ENCODE assay signal across 16 cellular contexts in the genomic region with DNA sequence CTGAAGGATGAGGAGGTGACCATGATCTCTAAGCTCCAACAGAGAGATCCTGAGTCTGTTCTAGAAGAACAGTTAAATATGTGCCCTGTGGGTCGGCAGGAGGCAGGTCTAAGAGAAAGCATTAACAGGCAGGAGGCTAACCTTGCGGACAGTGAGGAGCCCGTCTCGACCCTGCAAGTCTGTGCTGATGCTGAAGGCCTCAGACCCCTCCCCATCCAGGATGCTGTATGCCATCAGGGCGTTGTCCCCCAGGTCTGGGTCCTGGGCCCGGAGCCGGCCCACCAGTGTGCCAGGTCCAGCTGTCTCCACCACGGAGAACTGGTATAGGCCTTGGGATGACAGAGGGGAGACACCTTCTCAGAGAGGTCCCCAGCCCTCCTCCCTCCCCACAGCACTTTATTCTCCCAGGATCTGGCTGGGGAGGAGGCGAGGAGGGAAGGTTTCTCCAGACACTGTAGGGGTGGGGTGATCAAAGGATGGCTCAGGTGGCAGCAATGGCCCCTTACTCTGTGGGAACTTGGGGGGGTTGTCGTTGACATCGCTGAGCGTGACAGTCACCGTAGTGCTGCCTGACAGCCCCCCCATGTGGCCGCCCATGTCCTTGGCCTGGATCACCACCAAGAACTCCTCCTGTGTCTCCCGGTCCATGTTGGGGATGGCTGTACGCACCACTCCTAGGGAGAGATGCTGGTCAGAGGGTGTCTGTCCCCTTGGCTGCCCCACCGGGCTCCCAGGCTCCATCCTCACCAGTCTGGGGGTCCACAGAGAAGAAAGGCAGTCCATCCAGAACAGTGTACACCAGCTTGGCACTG. TPM values are rescaled to one million over a fixed set of nuclear protein-coding genes. Genes with fewer than 3 reads are reported as not detected.
DNase-seq lines count a peak whose midpoint lies in the region; ATAC-seq, FAIRE-seq and TF ChIP-seq lines count a peak whose summit lies in the region.
"Had no signal": no experiment of that assay in that cellular context is flagged by ENCODE, and none has a peak within 500 bp of the region (broad histone marks: within the 10 kb centered on the region; RNA-seq: fewer than 3 reads in every experiment).

No MANE protein-coding gene starts in this region.

- H2BK5ac ChIP-seq in H1 (ENCODE audit: low read depth, low read length): no peak overlapping the region

- no peak for ATAC-seq in activated CD4-positive, alpha-beta T cell treated with anti-CD3 and anti-CD28 coated beads for 36 hours
- no peak for ATAC-seq in GM18519 (IDR thresholded peaks at IDR 0.05; ENCODE audit: low FRiP score, unreplicated experiment)

- no peak for FAIRE-seq in H1 (lab: Jason Lieb, UNC)
- FAIRE-seq in H54 (lab: Jason Lieb, UNC): no peak
- FAIRE-seq: GM12891 had no signal

- H3K4me3 ChIP-seq in OCI-LY7 (ENCODE audit: low read depth, low read length, poor library complexity, severe bottlenecking) (no peak overlapping the region), H1 (ENCODE audit: extremely low read depth in 1 of 4, insufficient read depth in 2 of 4, low read depth in 3 of 4, low read length in 4 of 4) (no peak overlapping the region)
- H3K4me3 ChIP-seq: SJSA1 had no signal

- H3K4me3 Mint-ChIP-seq in activated CD4-positive, alpha-beta T cell treated with anti-CD3 and anti-CD28 coated beads for 36 hours: no peak overlapping the region
- H3K4me3 Mint-ChIP-seq: activated naive CD4-positive, alpha-beta T cell treated with anti-CD3 and anti-CD28 coated beads, Interleukin-2, amount 50 U/mL, for 24 hours; memory B cell had no signal

- intact Hi-C loops in activated CD4-positive, alpha-beta T cell treated with anti-CD3 and anti-CD28 coated beads for 36 hours (cut with DNase I, micrococcal nuclease): no loop called here
- intact Hi-C loops in OCI-LY7 (cut with micrococcal nuclease; ENCODE audit: unreplicated experiment): loop anchor here (1.0 to 10.0 kb wide), 2 partner anchors 60 to 479 kb away; no protein-coding TSS in a partner anchor

- peak; percentile 61 to 69 for TF ChIP-seq RAD21 in H1 (IDR thresholded peaks at IDR 0.05 in 1 of 2, conservative IDR thresholded peaks at IDR 0.05 in 1 of 2; ENCODE audit: low read depth in 2 of 2, low read length in 2 of 2)

- POLR2A ChIA-PET in activated CD4-positive, alpha-beta T cell treated with anti-CD3 and anti-CD28 coated beads for 36 hours (lab: Charles Lee): no interaction called here
- POLR2A ChIA-PET in OCI-LY7 (lab: Charles Lee): interaction anchor here (1.1 kb wide), 1 partner anchor 41 kb away, joined by 3 read pairs; a partner anchor contains a TSS
- POLR2A ChIA-PET in H1 (lab: Charles Lee; ENCODE audit: partially characterized antibody): interaction anchor here (0.9 to 6.2 kb wide), 9 partner anchors 20 to 125 kb away, joined by 3 to 65 read pairs (median 5); a partner anchor contains a TSS

- no TSS peak for BruUV-seq in OCI-LY7 (replicated peaks; lab: Mats Ljungman, UMichigan)

- no peak overlapping the region for H2BK12ac ChIP-seq in H1 (ENCODE audit: low read depth, low read length)

- CTCF ChIA-PET in activated CD4-positive, alpha-beta T cell treated with anti-CD3 and anti-CD28 coated beads for 36 hours (lab: Charles Lee): interaction anchor here (0.7 to 19.3 kb wide), 10 partner anchors 10 to 125 kb away, joined by 3 to 751 read pairs (median 5); a partner anchor contains a TSS
- CTCF ChIA-PET in OCI-LY7 (lab: Charles Lee; ENCODE audit: unreplicated experiment) (interaction anchor here (0.7 to 1.9 kb wide), 4 partner anchors 56 to 81 kb away, joined by 3 to 5 read pairs (median 3); no protein-coding TSS in a partner anchor), H1 (lab: Charles Lee; ENCODE audit: partially characterized antibody) (interaction anchor here (0.8 to 29.2 kb wide), 20 partner anchors 12 to 291 kb away, joined by 3 to 785 read pairs (median 5); a partner anchor contains a TSS)

- H3K23ac ChIP-seq in H1 (ENCODE audit: insufficient read length): no peak overlapping the region

- no peak overlapping the region for H3K14ac ChIP-seq in H1 (ENCODE audit: insufficient read length)

- no peaks in the 10 kb centered on the region for H3K27me3 Mint-ChIP-seq in activated CD4-positive, alpha-beta T cell treated with anti-CD3 and anti-CD28 coated beads for 36 hours
- H3K27me3 Mint-ChIP-seq: activated naive CD4-positive, alpha-beta T cell treated with anti-CD3 and anti-CD28 coated beads, Interleukin-2, amount 50 U/mL, for 24 hours had no signal

- H3K4me1 ChIP-seq in OCI-LY7 (ENCODE audit: insufficient read depth, low read length, poor library complexity, severe bottlenecking) (peaks cover 24% of the 10 kb centered on the region), H1 (replicated peaks in 1 of 4; ENCODE audit: control insufficient read depth in 3 of 4, insufficient read depth in 4 of 4, low read length in 3 of 4) (peaks cover 0 to 15% (median 4%) of the 10 kb centered on the region in 4 experiments; a peak in 4 of 7 replicates)

- peaks cover 15% of the 10 kb centered on the region for H3K4me1 Mint-ChIP-seq in activated CD4-positive, alpha-beta T cell treated with anti-CD3 and anti-CD28 coated beads for 36 hours

- H2BK120ac ChIP-seq in H1 (replicated peaks; ENCODE audit: low read depth, low read length): no peak overlapping the region

- H3K27ac ChIP-seq in OCI-LY7 (ENCODE audit: low read depth, low read length, poor library complexity, severe bottlenecking) (no peak overlapping the region), H1 (ENCODE audit: low read depth, low read length) (no peak overlapping the region)
- H3K27ac ChIP-seq: SJSA1 had no signal

- H4K91ac ChIP-seq in H1 (replicated peaks; ENCODE audit: insufficient read length, low read length): no peak overlapping the region

- H3K36me3 ChIP-seq in OCI-LY7 (ENCODE audit: insufficient read depth, low read length) (peaks cover 12% of the 10 kb centered on the region), H1 (ENCODE audit: control insufficient read depth in 2 of 4, insufficient read depth in 4 of 4, low read length in 3 of 4) (peaks cover 0 to 13% (median 4%) of the 10 kb centered on the region in 4 experiments; a peak in 5 of 8 replicates)

- no peak overlapping the region for H4K5ac ChIP-seq in H1 (ENCODE audit: insufficient read length, low read depth, low read length)

- H4K20me1 ChIP-seq in OCI-LY7 (ENCODE audit: insufficient read depth, low read length): no peaks in the 10 kb centered on the region
- peaks cover 0 to 4% of the 10 kb centered on the region in 2 experiments for H4K20me1 ChIP-seq in H1 (replicated peaks in 1 of 2; ENCODE audit: control insufficient read depth in 1 of 2, insufficient read depth in 2 of 2, low read length in 2 of 2)

- TF ChIP-seq CTCF in OCI-LY7 (conservative IDR thresholded peaks at IDR 0.05; ENCODE audit: low read length): peak; percentile 73
- TF ChIP-seq CTCF in H1 (IDR thresholded peaks at IDR 0.05; ENCODE audit: control extremely low read depth in 1 of 3, insufficient read depth in 1 of 3, low read depth in 1 of 3, low read length in 3 of 3): peak; percentile 56 to 59 (median 57)

- no peaks in the 10 kb centered on the region for H3K79me1 ChIP-seq in H1 (ENCODE audit: low read depth, low read length)

- H3K18ac ChIP-seq in H1 (ENCODE audit: extremely low read depth, low read length): no peak overlapping the region

- H4K8ac ChIP-seq in H1 (ENCODE audit: extremely low read depth, insufficient read depth, low read length): no peak overlapping the region

- no peaks in the 10 kb centered on the region for H3K9me3 ChIP-seq in OCI-LY7 (ENCODE audit: low read length)
- no peaks in the 10 kb centered on the region for H3K9me3 ChIP-seq in H1 (ENCODE audit: insufficient read depth in 2 of 2, low read depth in 1 of 2, low read length in 1 of 2)
- H3K9me3 ChIP-seq: SJSA1 had no signal

- H3K56ac ChIP-seq in H1 (replicated peaks; ENCODE audit: insufficient read length, low read depth, low read length): no peak overlapping the region

- H2AFZ ChIP-seq in OCI-LY7 (ENCODE audit: low read length) (no peak overlapping the region), H1 (ENCODE audit: low read length) (no peak overlapping the region)

- H3K79me2 ChIP-seq in OCI-LY7 (ENCODE audit: insufficient read depth, low read depth, low read length) (no peaks in the 10 kb centered on the region), H1 (ENCODE audit: control insufficient read depth in 1 of 2, insufficient read depth in 2 of 2, low read length in 2 of 2) (no peaks in the 10 kb centered on the region)

- DNase-seq in activated CD4-positive, alpha-beta T cell treated with anti-CD3 and anti-CD28 coated beads for 36 hours: peak; percentile 72
- DNase-seq in activated CD4-positive, alpha-beta T cell treated with anti-CD3 and anti-CD28 coated beads for 1 hour: no peak
- DNase-seq in OCI-LY7 (ENCODE audit: low spot score) (peak; percentile 28), H1 (ENCODE audit: low read depth in 1 of 2, low spot score in 2 of 2) (no peak), H54 (ENCODE audit: insufficient read length, low spot score) (no peak)
- peak; percentile 38 to 50 for DNase-seq in stimulated activated CD4-positive, alpha-beta T cell treated with anti-CD3 and anti-CD28 coated beads, Interleukin-2, amount 100 ng/mL, for 24 hours
- no peak for DNase-seq in effector CD4-positive, alpha-beta T cell
- DNase-seq: ACHN, GOT3, NCI-H1930 had no signal

- no peak overlapping the region for H3K27ac Mint-ChIP-seq in activated CD4-positive, alpha-beta T cell treated with anti-CD3 and anti-CD28 coated beads for 36 hours
- H3K27ac Mint-ChIP-seq: activated naive CD4-positive, alpha-beta T cell treated with anti-CD3 and anti-CD28 coated beads, Interleukin-2, amount 50 U/mL, for 24 hours; memory B cell had no signal

- H3K27me3 ChIP-seq in H1 (replicated peaks in 1 of 4; ENCODE audit: control insufficient read depth in 3 of 4, extremely low read depth in 1 of 4, insufficient read depth in 3 of 4, low read length in 3 of 4): no peaks in the 10 kb centered on the region; a peak in 1 of 7 replicates
- H3K27me3 ChIP-seq: SJSA1 had no signal

- H3K4me2 ChIP-seq in OCI-LY7 (ENCODE audit: low read length): no peak overlapping the region
- no peak overlapping the region for H3K4me2 ChIP-seq in H1 (ENCODE audit: insufficient read depth in 1 of 2, low read depth in 2 of 2, low read length in 2 of 2)

- H2BK15ac ChIP-seq in H1 (ENCODE audit: low read length): no peak overlapping the region

- H3K9me2 ChIP-seq in OCI-LY7 (ENCODE audit: insufficient read depth, low read length): no peaks in the 10 kb centered on the region

- H2AK5ac ChIP-seq in H1 (ENCODE audit: low read depth, low read length): no peak overlapping the region

- H3K4ac ChIP-seq in H1 (replicated peaks; ENCODE audit: insufficient read length, low read depth, low read length): no peak overlapping the region

- TF ChIP-seq EP300 in H1 (IDR thresholded peaks at IDR 0.05; ENCODE audit: borderline replicate concordance in 1 of 2, low read depth in 2 of 2, low read length in 2 of 2): no peak

- peaks cover 12% of the 10 kb centered on the region for H3K23me2 ChIP-seq in H1 (ENCODE audit: low read depth, low read length)

- no peak overlapping the region for H2BK20ac ChIP-seq in H1 (ENCODE audit: low read length)

- WGBS in H1 (ENCODE audit: extremely low coverage in 1 of 2, insufficient coverage in 1 of 2, insufficient read length in 1 of 2, insufficient replicate concordance in 2 of 2, low coverage in 1 of 2, low lambda C conversion rate in 2 of 2, missing lambda C conversion rate in 1 of 2), 2 experiments: 86% methylated on average over 16 of the region's 17 CpGs; no CpG with 5 or more reads in 1 of the 2 experiments

- H3K9me3 Mint-ChIP-seq in activated CD4-positive, alpha-beta T cell treated with anti-CD3 and anti-CD28 coated beads for 36 hours (ENCODE audit: low read depth): no peaks in the 10 kb centered on the region
- H3K9me3 Mint-ChIP-seq: activated naive CD4-positive, alpha-beta T cell treated with anti-CD3 and anti-CD28 coated beads, Interleukin-2, amount 50 U/mL, for 24 hours; memory B cell had no signal

- no peak for TF ChIP-seq POLR2A in H1 (IDR thresholded peaks at IDR 0.05; ENCODE audit: control extremely low read depth in 1 of 2, low read depth in 2 of 2, low read length in 2 of 2)
- TF ChIP-seq POLR2A in H54 (IDR thresholded peaks at IDR 0.05; ENCODE audit: low read depth, low read length): no peak

- peaks cover 4% of the 10 kb centered on the region for H3K36me3 Mint-ChIP-seq in activated CD4-positive, alpha-beta T cell treated with anti-CD3 and anti-CD28 coated beads for 36 hours (ENCODE audit: low read depth)

- H3K9ac ChIP-seq in H1 (replicated peaks in 1 of 4; ENCODE audit: extremely low read depth in 1 of 4, low read depth in 3 of 4, low read length in 3 of 4): no peak overlapping the region

RNA-seq across cellular contexts. Expression of a gene that starts 3.1 kb away (rescaled TPM):
- total RNA-seq in activated CD4-positive, alpha-beta T cell treated with anti-CD3 and anti-CD28 coated beads for 36 hours: 1 to 10 TPM in 1 of 2 experiments, under 1 TPM in 1; 0.82 to 1.1 TPM
- 1.1 and 1.5 TPM in 2 replicates for total RNA-seq in OCI-LY7 (2014; rRNA removed; shearing (Covaris generic))
- total RNA-seq in OCI-LY7 (2022): 0.46 and 0.51 TPM in 2 replicates
- total RNA-seq in H1 (2021; fragmentation: NEBNext Ultra II Directional; extraction: Animal tissue kit (Norgen Biotek cat#: 25700)): 18.1 TPM in 2 replicates
- 27.6 and 41.8 TPM in 2 replicates for polyA plus RNA-seq in H1 (2011; rRNA removed)
- polyA plus RNA-seq in H1 (2011; cell fraction: cytosol; rRNA removed): 22.4 TPM
- 122 TPM for polyA plus RNA-seq in H1 (2011; cell fraction: nucleus; rRNA removed)
- polyA plus RNA-seq in H1 (2012, experiment 1 of 2): 13.2 to 19.3 TPM (median 18.1 TPM) in 4 replicates
- 12.2 TPM for polyA plus RNA-seq in H1 (2012, experiment 2 of 2)
- 15.1 TPM for polyA plus RNA-seq in H1 (2013, experiment 1 of 2)
- polyA plus RNA-seq in H1 (2013, experiment 2 of 2): 14.6 TPM
- 16.9 and 24.6 TPM in 2 replicates for polyA minus RNA-seq in H1 (2011; rRNA and poly(A)+ RNA removed)
- 11.2 TPM for polyA minus RNA-seq in H1 (2011; cell fraction: cytosol; rRNA and poly(A)+ RNA removed)
- polyA minus RNA-seq in H1 (2011; cell fraction: nucleus; rRNA and poly(A)+ RNA removed): 18.3 TPM

RNA-seq across cellular contexts. Expression of a gene that starts 12.2 kb away (rescaled TPM):
- total RNA-seq in activated CD4-positive, alpha-beta T cell treated with anti-CD3 and anti-CD28 coated beads for 36 hours: not detected
- not detected in 2 replicates for total RNA-seq in OCI-LY7 (2014; rRNA removed; shearing (Covaris generic))
- not detected in 2 replicates for total RNA-seq in OCI-LY7 (2022)
- total RNA-seq in H1 (2021; fragmentation: NEBNext Ultra II Directional; extraction: Animal tissue kit (Norgen Biotek cat#: 25700)): not detected in 2 replicates
- polyA plus RNA-seq in H1 (2011; rRNA removed): not detected in 2 replicates
- 0.04 TPM for polyA plus RNA-seq in H1 (2011; cell fraction: cytosol; rRNA removed)
- not detected for polyA plus RNA-seq in H1 (2011; cell fraction: nucleus; rRNA removed)
- polyA plus RNA-seq in H1 (2012, experiment 1 of 2): not detected in 4 replicates
- not detected for polyA plus RNA-seq in H1 (2012, experiment 2 of 2)
- not detected for polyA plus RNA-seq in H1 (2013, experiment 1 of 2)
- polyA plus RNA-seq in H1 (2013, experiment 2 of 2): not detected
- 0.15 TPM in 1 of 2 replicates, not detected in the other for polyA minus RNA-seq in H1 (2011; rRNA and poly(A)+ RNA removed)
- polyA minus RNA-seq in H1 (2011; cell fraction: cytosol; rRNA and poly(A)+ RNA removed): not detected
- not detected for polyA minus RNA-seq in H1 (2011; cell fraction: nucleus; rRNA and poly(A)+ RNA removed)
- total RNA-seq: SJSA1 had no signal
- polyA plus RNA-seq: esophagus had no signal

RNA-seq across cellular contexts. Expression of a gene that starts 19.5 kb away (rescaled TPM):
- total RNA-seq in activated CD4-positive, alpha-beta T cell treated with anti-CD3 and anti-CD28 coated beads for 36 hours: 100 to 1,000 TPM; 104 to 129 TPM
- 111 and 133 TPM in 2 replicates for total RNA-seq in OCI-LY7 (2014; rRNA removed; shearing (Covaris generic))
- total RNA-seq in OCI-LY7 (2022): 85.5 and 122 TPM in 2 replicates
- total RNA-seq in H1 (2021; fragmentation: NEBNext Ultra II Directional; extraction: Animal tissue kit (Norgen Biotek cat#: 25700)): 246 and 254 TPM in 2 replicates
- 402 and 510 TPM in 2 replicates for polyA plus RNA-seq in H1 (2011; rRNA removed)
- polyA plus RNA-seq in H1 (2011; cell fraction: cytosol; rRNA removed): 415 TPM
- 246 TPM for polyA plus RNA-seq in H1 (2011; cell fraction: nucleus; rRNA removed)
- polyA plus RNA-seq in H1 (2012, experiment 1 of 2): 252 to 356 TPM (median 319 TPM) in 4 replicates
- polyA plus RNA-seq in H1 (2012, experiment 2 of 2): 310 TPM
- polyA plus RNA-seq in H1 (2013, experiment 1 of 2): 131 TPM
- 133 TPM for polyA plus RNA-seq in H1 (2013, experiment 2 of 2)
- polyA minus RNA-seq in H1 (2011; rRNA and poly(A)+ RNA removed): 379 and 426 TPM in 2 replicates
- 145 TPM for polyA minus RNA-seq in H1 (2011; cell fraction: cytosol; rRNA and poly(A)+ RNA removed)
- 117 TPM for polyA minus RNA-seq in H1 (2011; cell fraction: nucleus; rRNA and poly(A)+ RNA removed)

RNA-seq across cellular contexts. Expression of a gene that starts 40.7 kb away (rescaled TPM):
- 100 to 1,000 TPM; 160 to 215 TPM for total RNA-seq in activated CD4-positive, alpha-beta T cell treated with anti-CD3 and anti-CD28 coated beads for 36 hours
- 107 and 130 TPM in 2 replicates for total RNA-seq in OCI-LY7 (2014; rRNA removed; shearing (Covaris generic))
- total RNA-seq in OCI-LY7 (2022): 203 and 206 TPM in 2 replicates
- total RNA-seq in H1 (2021; fragmentation: NEBNext Ultra II Directional; extraction: Animal tissue kit (Norgen Biotek cat#: 25700)): 233 and 237 TPM in 2 replicates
- polyA plus RNA-seq in H1 (2011; rRNA removed): 132 and 153 TPM in 2 replicates
- 184 TPM for polyA plus RNA-seq in H1 (2011; cell fraction: cytosol; rRNA removed)
- polyA plus RNA-seq in H1 (2011; cell fraction: nucleus; rRNA removed): 411 TPM
- 220 to 270 TPM (median 242 TPM) in 4 replicates for polyA plus RNA-seq in H1 (2012, experiment 1 of 2)
- polyA plus RNA-seq in H1 (2012, experiment 2 of 2): 88.4 TPM
- polyA plus RNA-seq in H1 (2013, experiment 1 of 2): 173 TPM
- 154 TPM for polyA plus RNA-seq in H1 (2013, experiment 2 of 2)
- polyA minus RNA-seq in H1 (2011; rRNA and poly(A)+ RNA removed): 167 and 168 TPM in 2 replicates
- 126 TPM for polyA minus RNA-seq in H1 (2011; cell fraction: cytosol; rRNA and poly(A)+ RNA removed)
- polyA minus RNA-seq in H1 (2011; cell fraction: nucleus; rRNA and poly(A)+ RNA removed): 251 TPM

RNA-seq across cellular contexts. Expression of a gene that starts 41.1 kb away (rescaled TPM):
- total RNA-seq in activated CD4-positive, alpha-beta T cell treated with anti-CD3 and anti-CD28 coated beads for 36 hours: 10 to 100 TPM; 43.8 to 51.5 TPM
- 25.9 and 44.5 TPM in 2 replicates for total RNA-seq in OCI-LY7 (2014; rRNA removed; shearing (Covaris generic))
- 37.0 and 42.4 TPM in 2 replicates for total RNA-seq in OCI-LY7 (2022)
- total RNA-seq in H1 (2021; fragmentation: NEBNext Ultra II Directional; extraction: Animal tissue kit (Norgen Biotek cat#: 25700)): 78.1 and 91.2 TPM in 2 replicates
- polyA plus RNA-seq in H1 (2011; rRNA removed): 49.8 and 94.0 TPM in 2 replicates
- 60.3 TPM for polyA plus RNA-seq in H1 (2011; cell fraction: cytosol; rRNA removed)
- polyA plus RNA-seq in H1 (2011; cell fraction: nucleus; rRNA removed): 39.8 TPM
- 52.5 to 86.4 TPM (median 81.7 TPM) in 4 replicates for polyA plus RNA-seq in H1 (2012, experiment 1 of 2)
- polyA plus RNA-seq in H1 (2012, experiment 2 of 2): 22.6 TPM
- polyA plus RNA-seq in H1 (2013, experiment 1 of 2): 32.8 TPM
- 35.7 TPM for polyA plus RNA-seq in H1 (2013, experiment 2 of 2)
- polyA minus RNA-seq in H1 (2011; rRNA and poly(A)+ RNA removed): 92.8 and 117 TPM in 2 replicates
- 28.5 TPM for polyA minus RNA-seq in H1 (2011; cell fraction: cytosol; rRNA and poly(A)+ RNA removed)
- 34.4 TPM for polyA minus RNA-seq in H1 (2011; cell fraction: nucleus; rRNA and poly(A)+ RNA removed)

Comparison
In these comparisons a context has a peak if more than half of its experiments do, and no peak if none do; other contexts are left out.
1. DNase-seq: peak in activated CD4-positive, alpha-beta T cell treated with anti-CD3 and anti-CD28 coated beads for 36 hours (single experiment), OCI-LY7 (single experiment) and stimulated activated CD4-positive, alpha-beta T cell treated with anti-CD3 and anti-CD28 coated beads, Interleukin-2, amount 100 ng/mL, for 24 hours (2 of 2); none in activated CD4-positive, alpha-beta T cell treated with anti-CD3 and anti-CD28 coated beads for 1 hour (single experiment), H1 (0 of 2), H54 (single experiment) and effector CD4-positive, alpha-beta T cell (single experiment).